ENCODE assay signal across 8 cellular contexts in genomic region chr11:62725686-62726085, GRCh38. TPM values are rescaled to one million over a fixed set of nuclear protein-coding genes. Genes with fewer than 3 reads are reported as not detected.
A peak's percentile ranks its signal among the peaks of the same experiment; 100 is the strongest.
DNase-seq lines count a peak whose midpoint lies in the region; ATAC-seq, FAIRE-seq and TF ChIP-seq lines count a peak whose summit lies in the region.

No MANE protein-coding gene starts in this region.

- peak overlapping the region; percentile 78 for H2AK9ac ChIP-seq in IMR-90 (replicated peaks; ENCODE audit: low read depth, low read length, poor library complexity)

- POLR2A ChIA-PET in A549 (lab: Yijun Ruan, JAX) (interaction anchor here (2.2 to 3.8 kb wide), 6 partner anchors 18 to 115 kb away, joined by 12 to 96 read pairs (median 40); partner anchors contain the start of genes BSCL2, C11orf98, CSKMT and GNG3), IMR-90 (lab: Charles Lee; ENCODE audit: unreplicated experiment) (interaction anchor here (1.0 kb wide), 1 partner anchor 20 kb away, joined by 11 read pairs; no protein-coding TSS in a partner anchor)

- no peak overlapping the region for H2BK15ac ChIP-seq in IMR-90 (ENCODE audit: low read depth, low read length)

- no peak overlapping the region for H4K8ac ChIP-seq in IMR-90 (ENCODE audit: low read depth in 2 of 2, low read length in 2 of 2)

- WGBS in A549 (ENCODE audit: missing lambda C conversion rate): 1% methylated on average over 8 of the region's 8 CpGs
- WGBS in IMR-90 (ENCODE audit: extremely low coverage in 2 of 2, insufficient read length in 1 of 2), 2 experiments: 0% methylated on average over 2 of the region's 8 CpGs; no CpG with 5 or more reads in 1 of the 2 experiments
- WGBS in mammary epithelial cell (ENCODE audit: low coverage, missing lambda C conversion rate): 0% methylated on average over 8 of the region's 8 CpGs

- no peak overlapping the region for H2AFZ ChIP-seq in IMR-90 (replicated peaks; ENCODE audit: low read length, poor library complexity)
- H2AFZ ChIP-seq in mammary epithelial cell (ENCODE audit: low read depth, low read length): no peak overlapping the region

- FAIRE-seq in A549 (lab: Jason Lieb, UNC): no peak

- no peak for TF ChIP-seq POLR2A in A549 (IDR thresholded peaks at IDR 0.05; ENCODE audit: low read length)
- TF ChIP-seq POLR2A in IMR-90 (IDR thresholded peaks at IDR 0.05; ENCODE audit: low read depth, low read length): no peak

- peaks cover 4% of the 10 kb centered on the region; the same call in 1 of the 2 replicates for H3K9me1 ChIP-seq in IMR-90 (ENCODE audit: insufficient read depth, low read length)

- no peaks in the 10 kb centered on the region for H3K27me3 ChIP-seq in IMR-90 (ENCODE audit: control insufficient read depth, insufficient read depth, low read length)
- H3K27me3 ChIP-seq in mammary epithelial cell (ENCODE audit: insufficient read depth, low read length): no peaks in the 10 kb centered on the region

- peak overlapping the region; percentile 79 for H3K56ac ChIP-seq in IMR-90 (ENCODE audit: extremely low read depth, insufficient read depth, low read length)

- H3K4me2 ChIP-seq in A549: peak overlapping the region; percentile 92
- H3K4me2 ChIP-seq in IMR-90 (ENCODE audit: low read depth, low read length): peak overlapping the region; percentile 99
- peak overlapping the region; percentile 93 for H3K4me2 ChIP-seq in mammary epithelial cell (ENCODE audit: insufficient read depth, low read depth, low read length)

- H3K4ac ChIP-seq in IMR-90 (ENCODE audit: low read depth, low read length): peak overlapping the region; percentile 69

- dilution Hi-C loops in IMR-90 (cut with HindIII; ENCODE audit: low sequenced_read_pairs, unreplicated experiment) (no loop called here), mammary epithelial cell (cut with HindIII; ENCODE audit: low sequenced_read_pairs) (no loop called here)

- peak overlapping the region; percentile 78 for H3K4me3 ChIP-seq in A549
- peak overlapping the region; percentile 85 for H3K4me3 ChIP-seq in IMR-90 (ENCODE audit: insufficient read depth, low read depth, low read length)
- H3K4me3 ChIP-seq in mammary epithelial cell (replicated peaks in 1 of 3; ENCODE audit: insufficient read depth in 1 of 3, low read depth in 2 of 3, low read length in 3 of 3): peak overlapping the region; percentile 89 to 96 (median 90)
- H3K4me3 ChIP-seq in mucosa of descending colon: peak overlapping the region; percentile 90

- H3K79me1 ChIP-seq in IMR-90 (ENCODE audit: low read depth in 1 of 2, low read length in 2 of 2): peaks cover 27 to 41% of the 10 kb centered on the region in 2 experiments

- in situ Hi-C loops in IMR-90 (cut with MboI; ENCODE audit: low sequenced_read_pairs) (no loop called here), mammary epithelial cell (cut with MboI; ENCODE audit: low sequenced_read_pairs in 2 of 2) (no loop called here)

- H3K14ac ChIP-seq in IMR-90 (replicated peaks; ENCODE audit: low read depth, low read length): peak overlapping the region; percentile 82

- TF ChIP-seq CTCF in A549 (IDR thresholded peaks at IDR 0.05): no peak
- TF ChIP-seq CTCF in IMR-90 (conservative IDR thresholded peaks at IDR 0.05; ENCODE audit: low read depth, low read length): no peak
- no peak for TF ChIP-seq CTCF in mammary epithelial cell (conservative IDR thresholded peaks at IDR 0.05 in 1 of 2, IDR thresholded peaks at IDR 0.05 in 1 of 2; ENCODE audit: extremely low read depth in 1 of 2, insufficient read depth in 1 of 2, low read depth in 1 of 2, low read length in 2 of 2)
- no peak for TF ChIP-seq CTCF in mucosa of descending colon (IDR thresholded peaks at IDR 0.05)

- H3K9me3 ChIP-seq in A549: no peaks in the 10 kb centered on the region
- H3K9me3 ChIP-seq in IMR-90 (ENCODE audit: control insufficient read depth, insufficient read depth, low read length): no peaks in the 10 kb centered on the region
- H3K9me3 ChIP-seq in mammary epithelial cell (replicated peaks; ENCODE audit: insufficient read depth, low read length): no peaks in the 10 kb centered on the region
- H3K9me3 ChIP-seq in mucosa of descending colon: no peaks in the 10 kb centered on the region

- H3K36me3 ChIP-seq in IMR-90 (ENCODE audit: control insufficient read depth, insufficient read depth, low read length) (peaks cover 28% of the 10 kb centered on the region), mammary epithelial cell (ENCODE audit: insufficient read depth, low read length) (peaks cover 24% of the 10 kb centered on the region), mucosa of descending colon (ENCODE audit: low read depth) (peaks cover 17% of the 10 kb centered on the region)

- DNase-seq in A549 (ENCODE audit: low read depth in 1 of 2, low spot score in 1 of 2) (no peak), IMR-90 (no peak), mammary epithelial cell (peak; percentile 24), mucosa of descending colon (no peak), SHP77 (lab: John Stamatoyannopoulos, UW) (no peak), SKM-1 treated with dmso at 0.1 percent for 144 hours (lab: John Stamatoyannopoulos, UW; ENCODE audit: unreplicated experiment) (no peak)

- H3K4me1 ChIP-seq in A549 (peaks cover 21% of the 10 kb centered on the region), IMR-90 (ENCODE audit: control insufficient read depth, insufficient read depth, low read length) (peaks cover 6% of the 10 kb centered on the region), mammary epithelial cell (ENCODE audit: insufficient read depth, low read length) (peaks cover 4% of the 10 kb centered on the region), mucosa of descending colon (ENCODE audit: low read depth) (peaks cover 27% of the 10 kb centered on the region)

- H4K20me1 ChIP-seq in IMR-90 (ENCODE audit: insufficient read depth, low read length): peaks cover 48% of the 10 kb centered on the region
- no peaks in the 10 kb centered on the region for H4K20me1 ChIP-seq in mammary epithelial cell (ENCODE audit: insufficient read depth, low read length)

- no peak overlapping the region for H3K18ac ChIP-seq in IMR-90 (ENCODE audit: low read depth, low read length)

- peak overlapping the region; percentile 87 for H3K9ac ChIP-seq in IMR-90 (ENCODE audit: low read depth, low read length)
- H3K9ac ChIP-seq in mammary epithelial cell (ENCODE audit: insufficient read depth, low read length): peak overlapping the region; percentile 83

- no peak for ATAC-seq in A549
- ATAC-seq in IMR-90 (ENCODE audit: low read depth): no peak
- no peak for ATAC-seq in mucosa of descending colon
- no peak for ATAC-seq in HG02798 (IDR thresholded peaks at IDR 0.05; ENCODE audit: poor library complexity, unreplicated experiment)
- no peak for ATAC-seq in HG02970 (IDR thresholded peaks at IDR 0.05; ENCODE audit: low FRiP score, unreplicated experiment)

- TF ChIP-seq RAD21 in A549 (conservative IDR thresholded peaks at IDR 0.05 in 1 of 2, IDR thresholded peaks at IDR 0.05 in 1 of 2): no peak
- TF ChIP-seq RAD21 in IMR-90 (IDR thresholded peaks at IDR 0.05; ENCODE audit: low read length): no peak

- H3K27ac ChIP-seq in A549 (peak overlapping the region; percentile 97), IMR-90 (ENCODE audit: insufficient read depth, low read length) (peak overlapping the region; percentile 96), mammary epithelial cell (ENCODE audit: insufficient read depth, low read depth, low read length) (peak overlapping the region; percentile 82)

- intact Hi-C loops in IMR-90 (cut with micrococcal nuclease): loop anchor here (5.0 kb wide), 2 partner anchors 37 to 137 kb away; partner anchors contain the start of gene POLR2G
- intact Hi-C loops in mammary epithelial cell (cut with micrococcal nuclease): loop anchor here (2.0 kb wide), 3 partner anchors 17 to 115 kb away; no protein-coding TSS in a partner anchor
- intact Hi-C loops in mucosa of descending colon (cut with DNase I, micrococcal nuclease): no loop called here

- peaks cover 83% of the 10 kb centered on the region for H3K79me2 ChIP-seq in mammary epithelial cell (ENCODE audit: insufficient read depth, low read length)

- CTCF ChIA-PET in A549 (lab: Yijun Ruan, JAX) (interaction anchor here (1.1 to 3.1 kb wide), 3 partner anchors 10 to 45 kb away, joined by 3 to 9 read pairs (median 6); partner anchors contain the start of genes BSCL2 and GNG3), IMR-90 (lab: Yijun Ruan, JAX) (no interaction called here), mammary epithelial cell (lab: Charles Lee; ENCODE audit: low non-redundant PET) (interaction anchor here (0.7 kb wide), 1 partner anchor 8 kb away, joined by 4 read pairs; no protein-coding TSS in a partner anchor)

- BruUV-seq in IMR-90 (replicated peaks; lab: Mats Ljungman, UMichigan) (no TSS peak), mammary epithelial cell (replicated peaks; lab: Mats Ljungman, UMichigan) (no TSS peak)

- no peak overlapping the region for H2BK20ac ChIP-seq in IMR-90 (ENCODE audit: low read depth, low read length)

- no peak overlapping the region for H4K91ac ChIP-seq in IMR-90 (ENCODE audit: insufficient read depth, low read depth, low read length)

- H3K23ac ChIP-seq in IMR-90 (ENCODE audit: low read depth, low read length): peak overlapping the region; percentile 88

- H2BK5ac ChIP-seq in IMR-90 (ENCODE audit: low read depth, low read length, poor library complexity, severe bottlenecking): peak overlapping the region; percentile 97

- TF ChIP-seq EP300 in A549 (IDR thresholded peaks at IDR 0.05): no peak

- H2AK5ac ChIP-seq in IMR-90 (ENCODE audit: low read depth, low read length): peak overlapping the region; percentile 3; the same call in 1 of the 2 replicates

- H4K5ac ChIP-seq in IMR-90 (ENCODE audit: low read depth, low read length): no peak overlapping the region

- H2BK120ac ChIP-seq in IMR-90 (ENCODE audit: low read depth, low read length): no peak overlapping the region

RNA-seq across cellular contexts. Expression of gene HNRNPUL2, which starts 1.6 kb away (rescaled TPM):
- 31.4 and 31.6 TPM in 2 replicates for polyA plus RNA-seq in A549 (2011; rRNA removed)
- polyA plus RNA-seq in A549 (2012; cell fraction: cytosol; rRNA removed): 18.4 and 20.8 TPM in 2 replicates
- 11.6 and 16.1 TPM in 2 replicates for polyA plus RNA-seq in A549 (2012; cell fraction: nucleus; rRNA removed)
- 71.3 to 79.5 TPM (median 74.4 TPM) in 3 replicates for polyA plus RNA-seq in A549 (2017; fragmentation: RNase III; extraction: RNeasy Plus Mini Kit Qiagen cat#74134 plus additional on column Dnase treatment)
- 17.1 and 17.8 TPM in 2 replicates for polyA minus RNA-seq in A549 (2011; rRNA and poly(A)+ RNA removed)
- 3.9 and 5.0 TPM in 2 replicates for total RNA-seq in IMR-90 (2012; rRNA removed)
- polyA plus RNA-seq in IMR-90 (2012; rRNA removed): 25.5 and 30.2 TPM in 2 replicates
- 6.1 and 10.8 TPM in 2 replicates for polyA plus RNA-seq in IMR-90 (2012; cell fraction: cytosol; rRNA removed)
- polyA plus RNA-seq in IMR-90 (2012; cell fraction: nucleus; rRNA removed; ENCODE audit: low replicate concordance): 5.3 and 17.3 TPM in 2 replicates
- 10 to 100 TPM in 1 of 2 donors, 1 to 10 TPM in 1; 7.7 to 50.4 TPM for total RNA-seq in mammary epithelial cell
- 13.7 TPM for polyA plus RNA-seq in mammary epithelial cell
- 41.4 TPM for polyA minus RNA-seq in mammary epithelial cell
- total RNA-seq in mucosa of descending colon: 10 to 100 TPM; 53.0 to 70.3 (median 58.6) TPM

RNA-seq across cellular contexts. Expression of gene TTC9C, which starts 2.6 kb away (rescaled TPM):
- polyA plus RNA-seq in A549 (2011; rRNA removed) (42.6 and 44.0 TPM in 2 replicates), A549 (2017; fragmentation: RNase III; extraction: RNeasy Plus Mini Kit Qiagen cat#74134 plus additional on column Dnase treatment) (32.6 to 34.1 TPM (median 33.5 TPM) in 3 replicates), IMR-90 (2012; rRNA removed) (29.1 and 32.9 TPM in 2 replicates), mammary epithelial cell (15.1 TPM)
- polyA plus RNA-seq in A549 (2012; cell fraction: cytosol; rRNA removed): 21.7 and 21.9 TPM in 2 replicates
- 16.7 and 25.4 TPM in 2 replicates for polyA plus RNA-seq in A549 (2012; cell fraction: nucleus; rRNA removed)
- polyA minus RNA-seq in A549 (2011; rRNA and poly(A)+ RNA removed): 20.7 and 27.0 TPM in 2 replicates
- total RNA-seq in IMR-90 (2012; rRNA removed) (37.1 and 45.5 TPM in 2 replicates), mammary epithelial cell (10 to 100 TPM; 25.0 to 29.0 TPM), mucosa of descending colon (10 to 100 TPM; 27.7 to 31.8 (median 29.3) TPM)
- polyA plus RNA-seq in IMR-90 (2012; cell fraction: cytosol; rRNA removed): 24.4 and 25.0 TPM in 2 replicates
- polyA plus RNA-seq in IMR-90 (2012; cell fraction: nucleus; rRNA removed; ENCODE audit: low replicate concordance): 13.9 and 30.1 TPM in 2 replicates
- polyA minus RNA-seq in mammary epithelial cell: 62.3 TPM

RNA-seq across cellular contexts. Expression of gene GNG3, which starts 18.2 kb away (rescaled TPM):
- polyA plus RNA-seq in A549 (2011; rRNA removed) (not detected in 2 replicates), A549 (2017; fragmentation: RNase III; extraction: RNeasy Plus Mini Kit Qiagen cat#74134 plus additional on column Dnase treatment) (0.15 TPM in 1 of 3 replicates, not detected in the others), IMR-90 (2012; rRNA removed) (not detected in 2 replicates), mammary epithelial cell (0.07 TPM)
- polyA plus RNA-seq in A549 (2012; cell fraction: cytosol; rRNA removed): 0.04 TPM in 1 of 2 replicates, not detected in the other
- 0.10 TPM in 1 of 2 replicates, not detected in the other for polyA plus RNA-seq in A549 (2012; cell fraction: nucleus; rRNA removed)
- not detected in 2 replicates for polyA minus RNA-seq in A549 (2011; rRNA and poly(A)+ RNA removed)
- total RNA-seq in IMR-90 (2012; rRNA removed) (not detected in 2 replicates), mammary epithelial cell (not detected), mucosa of descending colon (1 to 10 TPM in 1 of 3 donors, under 1 TPM in 2; 0.35 to 5.2 (median 0.92) TPM)
- 0.04 TPM in 1 of 2 replicates, not detected in the other for polyA plus RNA-seq in IMR-90 (2012; cell fraction: cytosol; rRNA removed)
- 0.08 and 0.09 TPM in 2 replicates for polyA plus RNA-seq in IMR-90 (2012; cell fraction: nucleus; rRNA removed; ENCODE audit: low replicate concordance)
- not detected for polyA minus RNA-seq in mammary epithelial cell

RNA-seq across cellular contexts. Expression of gene BSCL2, which starts 18.5 kb away (rescaled TPM):
- polyA plus RNA-seq in A549 (2011; rRNA removed): 63.9 and 101 TPM in 2 replicates
- polyA plus RNA-seq in A549 (2012; cell fraction: cytosol; rRNA removed): 97.9 and 118 TPM in 2 replicates
- 127 and 182 TPM in 2 replicates for polyA plus RNA-seq in A549 (2012; cell fraction: nucleus; rRNA removed)
- polyA plus RNA-seq in A549 (2017; fragmentation: RNase III; extraction: RNeasy Plus Mini Kit Qiagen cat#74134 plus additional on column Dnase treatment): 63.0 to 72.4 TPM (median 64.5 TPM) in 3 replicates
- 98.1 and 142 TPM in 2 replicates for polyA minus RNA-seq in A549 (2011; rRNA and poly(A)+ RNA removed)
- 19.4 and 26.2 TPM in 2 replicates for total RNA-seq in IMR-90 (2012; rRNA removed)
- polyA plus RNA-seq in IMR-90 (2012; rRNA removed): 46.0 and 47.1 TPM in 2 replicates
- polyA plus RNA-seq in IMR-90 (2012; cell fraction: cytosol; rRNA removed): 37.9 and 52.3 TPM in 2 replicates
- polyA plus RNA-seq in IMR-90 (2012; cell fraction: nucleus; rRNA removed; ENCODE audit: low replicate concordance): 39.4 and 80.6 TPM in 2 replicates
- 10 to 100 TPM; 30.0 to 44.2 TPM for total RNA-seq in mammary epithelial cell
- 58.9 TPM for polyA plus RNA-seq in mammary epithelial cell
- 147 TPM for polyA minus RNA-seq in mammary epithelial cell
- 10 to 100 TPM; 59.0 to 63.4 (median 61.0) TPM for total RNA-seq in mucosa of descending colon

RNA-seq across cellular contexts. Expression of gene ZBTB3, which starts 28.3 kb away (rescaled TPM):
- 3.0 and 3.1 TPM in 2 replicates for polyA plus RNA-seq in A549 (2011; rRNA removed)
- polyA plus RNA-seq in A549 (2012; cell fraction: cytosol; rRNA removed): 1.5 and 2.1 TPM in 2 replicates
- polyA plus RNA-seq in A549 (2012; cell fraction: nucleus; rRNA removed): 2.5 and 3.1 TPM in 2 replicates
- polyA plus RNA-seq in A549 (2017; fragmentation: RNase III; extraction: RNeasy Plus Mini Kit Qiagen cat#74134 plus additional on column Dnase treatment): 1.4 to 2.2 TPM (median 2.0 TPM) in 3 replicates
- 11.3 and 11.5 TPM in 2 replicates for polyA minus RNA-seq in A549 (2011; rRNA and poly(A)+ RNA removed)
- total RNA-seq in IMR-90 (2012; rRNA removed): 7.8 and 8.1 TPM in 2 replicates
- polyA plus RNA-seq in IMR-90 (2012; rRNA removed): 2.3 and 3.4 TPM in 2 replicates
- 3.3 and 3.4 TPM in 2 replicates for polyA plus RNA-seq in IMR-90 (2012; cell fraction: cytosol; rRNA removed)
- polyA plus RNA-seq in IMR-90 (2012; cell fraction: nucleus; rRNA removed; ENCODE audit: low replicate concordance): 2.0 and 2.5 TPM in 2 replicates
- 10 to 100 TPM in 1 of 2 donors, 1 to 10 TPM in 1; 6.5 to 16.0 TPM for total RNA-seq in mammary epithelial cell
- polyA plus RNA-seq in mammary epithelial cell: 5.9 TPM
- polyA minus RNA-seq in mammary epithelial cell: 3.8 TPM
- 10 to 100 TPM; 10.9 to 15.6 (median 13.0) TPM for total RNA-seq in mucosa of descending colon

Comparison
In these comparisons a context has a peak if more than half of its experiments do, and no peak if none do; other contexts are left out.
1. intact Hi-C loops: an anchor here in IMR-90 (5.0 kb wide) and mammary epithelial cell (2.0 kb wide); none called in mucosa of descending colon.